32 cellular contexts compared by ENCODE assay signal in genomic region chr17:80181431-80181830, GRCh38. TPM values are rescaled to one million over a fixed set of nuclear protein-coding genes. Genes with fewer than 3 reads are reported as not detected.
"Had no signal": no experiment of that assay in that cellular context is flagged by ENCODE, and none has a peak within 500 bp of the region (broad histone marks: within the 10 kb centered on the region; RNA-seq: fewer than 3 reads in every experiment).

No MANE protein-coding gene starts in this region.

- H3K27ac ChIP-seq: adrenal gland, cardiac muscle cell, VCaP had no signal

- H3K27me3 ChIP-seq: adrenal gland, cardiac muscle cell had no signal

- H3K4me1 ChIP-seq: adrenal gland had no signal

- H3K9me3 ChIP-seq: adrenal gland had no signal

- H3K36me3 ChIP-seq: adrenal gland, cardiac muscle cell had no signal

- H3K4me3 ChIP-seq: adrenal gland, cardiac muscle cell had no signal

- DNase-seq: activated B cell treated with CpG ODN at 0.5 μM for 24 hours; activated CD4-positive, alpha-beta memory T cell treated with anti-CD3 and anti-CD28 coated beads for 36 hours; activated CD4-positive, alpha-beta T cell treated with anti-CD3 and anti-CD28 coated beads for 4 hours; activated CD4-positive, alpha-beta T cell treated with anti-CD3 and anti-CD28 coated beads, Interleukin-2, amount 10 ng/mL, durations not matched to agents 24 days and 14 days; activated CD4-positive, alpha-beta T cell treated with anti-CD3 and anti-CD28 coated beads, Interleukin-2, amount 50 U/mL, for 1 hour; activated CD4-positive, alpha-beta T cell treated with anti-CD3 and anti-CD28 coated beads, Interleukin-2, amount 50 U/mL, for 4 hours; activated CD4-positive, CD25-positive, alpha-beta regulatory T cell treated with anti-CD3 and anti-CD28 coated beads, Interleukin-2, amount 50 U/mL, for 72 hours; activated CD8-positive, alpha-beta memory T cell treated with anti-CD3 and anti-CD28 coated beads, Interleukin-2, amount 50 U/mL, for 4 hours; activated CD8-positive, alpha-beta T cell treated with anti-CD3 and anti-CD28 coated beads for 36 hours; activated effector memory CD4-positive, alpha-beta T cell treated with anti-CD3 and anti-CD28 coated beads, Interleukin-2, amount 50 U/mL, for 16 hours; activated gamma-delta T cell treated with Interleukin-2 at 50 U/mL for 16 hours; activated naive CD4-positive, alpha-beta T cell; activated naive CD4-positive, alpha-beta T cell treated with anti-CD3 and anti-CD28 coated beads for 36 hours; activated naive CD4-positive, alpha-beta T cell treated with anti-CD3 and anti-CD28 coated beads, Interleukin-2, amount 50 U/mL, for 16 hours; activated naive CD8-positive, alpha-beta T cell treated with anti-CD3 and anti-CD28 coated beads for 36 hours; activated T-cell treated with anti-CD3 and anti-CD28 coated beads for 4 hours; activated T-cell treated with anti-CD3 and anti-CD28 coated beads, Interleukin-2, amount 50 U/mL, for 1 hour; activated T-cell treated with anti-CD3 and anti-CD28 coated beads, Interleukin-2, amount 50 U/mL, for 4 hours; activated T-cell treated with anti-CD3 and anti-CD28 coated beads, Interleukin-2, amount 50 U/mL, for 72 hours; adrenal gland; amniotic stem cell; aorta; caudate nucleus; cerebellar nuclear complex; T-helper 1 cell; T-helper 2 cell; T-helper 9 cell had no signal

RNA-seq across cellular contexts. Expression of gene CARD14, which starts 11.6 kb away (rescaled TPM):
- total RNA-seq: activated B cell treated with CpG ODN at 0.5 μM for 24 hours; activated CD4-positive, alpha-beta memory T cell treated with anti-CD3 and anti-CD28 coated beads for 36 hours; activated CD4-positive, alpha-beta T cell treated with anti-CD3 and anti-CD28 coated beads, Interleukin-2, amount 10 ng/mL, durations not matched to agents 24 days and 14 days; activated CD8-positive, alpha-beta memory T cell treated with anti-CD3 and anti-CD28 coated beads for 36 hours; activated naive CD4-positive, alpha-beta T cell treated with anti-CD3 and anti-CD28 coated beads for 36 hours; activated naive CD8-positive, alpha-beta T cell treated with anti-CD3 and anti-CD28 coated beads for 36 hours; activated T-cell treated with anti-CD3 and anti-CD28 coated beads, Interleukin-2, amount 50 U/mL, for 4 hours; activated T-helper 1 cell treated with anti-CD3 and anti-CD28 coated beads, Interleukin-12 subunit alpha, Interleukin-12 subunit beta, Interleukin-2, Interleukin-4 antibody, amounts not matched to agents 30 ng/mL and 10 ng/mL and 1 ng/mL, durations not matched to agents 14 hours and 24 hours and 36 hours; activated T-helper 17 cell treated with anti-CD3 and anti-CD28 coated beads, Interleukin-2, amount 50 U/mL, for 72 hours had no signal
